8 cellular contexts compared by ENCODE assay signal in genomic region chr11:60905551-60906113, GRCh38. TPM values are rescaled to one million over a fixed set of nuclear protein-coding genes. Genes with fewer than 3 reads are reported as not detected.
DNase-seq lines count a peak whose midpoint lies in the region; TF ChIP-seq lines count a peak whose summit lies in the region.

No MANE protein-coding gene starts in this region.

- no peak for TF ChIP-seq POLR2A in vagina (IDR thresholded peaks at IDR 0.05)

- H3K27ac ChIP-seq in cingulate gyrus (ENCODE audit: low read depth, low read length) (peak overlapping the region; percentile 86), vagina (peak overlapping the region; percentile 91)

- intact Hi-C loops in vagina (cut with DNase I) = loop anchor here (5.0 to 10.0 kb wide), 2 partner anchors 63 to 1709 kb away; partner anchors contain the start of genes CCDC86, EML3 and ROM1

- H3K9me3 ChIP-seq in vagina = no peaks in the 10 kb centered on the region

- no peak for TF ChIP-seq CTCF in vagina (IDR thresholded peaks at IDR 0.05)

- H3K4me3 ChIP-seq in vagina = peak overlapping the region; percentile 77 to 99

- DNase-seq in NCI-H82 (lab: John Stamatoyannopoulos, UW) (peak; percentile 46), NCI-H82 treated with DMSO at 0.1 percent for 48 hours (lab: John Stamatoyannopoulos, UW; ENCODE audit: unreplicated experiment) (no peak), RKO (ENCODE audit: low spot score) (peak; percentile 80), middle frontal gyrus (ENCODE audit: extremely low spot score, low spot score) (peak; percentile 25), vagina (ENCODE audit: extremely low spot score in 2 of 2) (no peak), NOMO-1 treated with dmso at 0.1 percent for 144 hours (lab: John Stamatoyannopoulos, UW; ENCODE audit: unreplicated experiment) (no peak)
- no peak for DNase-seq in effector CD8-positive, alpha-beta T cell (lab: John Stamatoyannopoulos, UW)

- H3K36me3 ChIP-seq in vagina = peaks cover 0 to 29% of the 10 kb centered on the region in 2 donors

- no peaks in the 10 kb centered on the region for H3K27me3 ChIP-seq in vagina

- peaks cover 34% of the 10 kb centered on the region for H3K4me1 ChIP-seq in vagina

RNA-seq across cellular contexts. Expression of gene PRPF19, which starts 0.8 kb away (rescaled TPM):
- 54.0 TPM for total RNA-seq in vagina

RNA-seq across cellular contexts. Expression of gene TMEM109, which starts 8.3 kb away (rescaled TPM):
- 127 TPM for total RNA-seq in vagina

RNA-seq across cellular contexts. Expression of gene TMEM132A, which starts 18.6 kb away (rescaled TPM):
- total RNA-seq in vagina = 6.1 TPM

RNA-seq across cellular contexts. Expression of gene ZP1, which starts 38.3 kb away (rescaled TPM):
- not detected for total RNA-seq in vagina

RNA-seq across cellular contexts. Expression of gene SLC15A3, which starts 46.3 kb away (rescaled TPM):
- total RNA-seq in vagina = 23.1 TPM

Comparison
In these comparisons a context has a peak if more than half of its experiments do, and no peak if none do; other contexts are left out.
1. DNase-seq: peak in NCI-H82 (single experiment), RKO (single experiment) and middle frontal gyrus (single experiment); none in NCI-H82 treated with DMSO at 0.1 percent for 48 hours (single experiment), vagina (0 of 2), effector CD8-positive, alpha-beta T cell (single experiment) and NOMO-1 treated with dmso at 0.1 percent for 144 hours (single experiment).